28 cellular contexts compared by ENCODE assay signal in genomic region chr1:175390522-175391247, GRCh38.
DNase-seq lines count a peak whose midpoint lies in the region; ATAC-seq, FAIRE-seq and TF ChIP-seq lines count a peak whose summit lies in the region.
"Had no signal": no experiment of that assay in that cellular context is flagged by ENCODE, and none has a peak within 500 bp of the region (broad histone marks: within the 10 kb centered on the region; RNA-seq: fewer than 3 reads in every experiment).

No MANE protein-coding gene starts in this region.

- no peaks in the 10 kb centered on the region for H4K20me1 ChIP-seq in mammary epithelial cell (ENCODE audit: insufficient read depth, low read length)
- H4K20me1 ChIP-seq in HepG2 (ENCODE audit: insufficient read depth, low read length) = no peaks in the 10 kb centered on the region

- H3K9me3 ChIP-seq in mammary epithelial cell (replicated peaks; ENCODE audit: insufficient read depth, low read length) = no peaks in the 10 kb centered on the region
- no peaks in the 10 kb centered on the region for H3K9me3 ChIP-seq in breast epithelium
- H3K9me3 ChIP-seq in gastroesophageal sphincter = no peaks in the 10 kb centered on the region
- no peaks in the 10 kb centered on the region for H3K9me3 ChIP-seq in HepG2 (ENCODE audit: low read length)
- H3K9me3 ChIP-seq: left ventricle myocardium inferior had no signal

- H3K27ac Mint-ChIP-seq in activated T-helper 17 cell treated with anti-CD3 and anti-CD28 coated beads, Interleukin-2, amount 50 U/mL, for 72 hours = no peak overlapping the region
- no peak overlapping the region for H3K27ac Mint-ChIP-seq in activated naive CD4-positive, alpha-beta T cell treated with anti-CD3 and anti-CD28 coated beads, Interleukin-2, amount 10 ng/mL, durations not matched to agents 7 days and 5 days
- H3K27ac Mint-ChIP-seq: activated CD4-positive, alpha-beta T cell treated with anti-CD3 and anti-CD28 coated beads, Interleukin-2, amount 10 ng/mL, durations not matched to agents 24 days and 14 days; brain had no signal

- FAIRE-seq in HepG2 (lab: Jason Lieb, UNC) = no peak
- FAIRE-seq: colon, D721Med, islet of Langerhans had no signal

- no peak overlapping the region for H3K4me3 Mint-ChIP-seq in activated T-helper 17 cell treated with anti-CD3 and anti-CD28 coated beads, Interleukin-2, amount 50 U/mL, for 72 hours
- H3K4me3 Mint-ChIP-seq in activated naive CD4-positive, alpha-beta T cell treated with anti-CD3 and anti-CD28 coated beads, Interleukin-2, amount 10 ng/mL, durations not matched to agents 7 days and 5 days = no peak overlapping the region
- H3K4me3 Mint-ChIP-seq: activated CD4-positive, alpha-beta T cell treated with anti-CD3 and anti-CD28 coated beads, Interleukin-2, amount 10 ng/mL, durations not matched to agents 24 days and 14 days; activated T-cell treated with anti-CD3 and anti-CD28 coated beads, Interleukin-2, amount 50 U/mL, for 4 hours; brain had no signal

- no TSS peak for BruUV-seq in mammary epithelial cell (replicated peaks; lab: Mats Ljungman, UMichigan)
- BruUV-seq in HepG2 (replicated peaks; lab: Mats Ljungman, UMichigan) = no TSS peak

- H3K27ac ChIP-seq in mammary epithelial cell (ENCODE audit: insufficient read depth, low read depth, low read length) (no peak overlapping the region), breast epithelium (no peak overlapping the region), gastroesophageal sphincter (no peak overlapping the region), HepG2 (ENCODE audit: extremely low read length, insufficient read depth, low read length) (no peak overlapping the region)
- H3K27ac ChIP-seq: 22Rv1, epithelial cell of prostate, left ventricle myocardium inferior, WERI-Rb-1 had no signal

- TF ChIP-seq CTCF in mammary epithelial cell (conservative IDR thresholded peaks at IDR 0.05 in 1 of 2, IDR thresholded peaks at IDR 0.05 in 1 of 2; ENCODE audit: extremely low read depth in 1 of 2, insufficient read depth in 1 of 2, low read depth in 1 of 2, low read length in 2 of 2) (no peak), breast epithelium (IDR thresholded peaks at IDR 0.05) (no peak), gastroesophageal sphincter (IDR thresholded peaks at IDR 0.05) (no peak), HepG2 (CRISPR knock-in tag; IDR thresholded peaks at IDR 0.05) (no peak)

- no peak for TF ChIP-seq EP300 in gastroesophageal sphincter (IDR thresholded peaks at IDR 0.05)
- no peak for TF ChIP-seq EP300 in HepG2 (IDR thresholded peaks at IDR 0.05; ENCODE audit: low read depth in 2 of 2, low read length in 2 of 2)
- no peak for TF ChIP-seq EP300 in HepG2 (CRISPR knock-in tag; IDR thresholded peaks at IDR 0.05; ENCODE audit: borderline replicate concordance)

- H3K4me1 ChIP-seq in mammary epithelial cell (ENCODE audit: insufficient read depth, low read length) (no peaks in the 10 kb centered on the region), breast epithelium (no peaks in the 10 kb centered on the region), gastroesophageal sphincter (no peaks in the 10 kb centered on the region), HepG2 (ENCODE audit: insufficient read depth, low read length) (no peaks in the 10 kb centered on the region)
- H3K4me1 ChIP-seq: left ventricle myocardium inferior had no signal

- intact Hi-C loops in mammary epithelial cell (cut with micrococcal nuclease) (no loop called here), breast epithelium (cut with DNase I; ENCODE audit: low total_unique reads) (no loop called here), HepG2 (cut with micrococcal nuclease; ENCODE audit: unreplicated experiment) (no loop called here)

- H2AFZ ChIP-seq in mammary epithelial cell (ENCODE audit: low read depth, low read length) (no peak overlapping the region), HepG2 (ENCODE audit: low read length) (no peak overlapping the region)

- dilution Hi-C loops in mammary epithelial cell (cut with HindIII; ENCODE audit: low sequenced_read_pairs) = no loop called here

- H3K27me3 Mint-ChIP-seq in activated T-helper 17 cell treated with anti-CD3 and anti-CD28 coated beads, Interleukin-2, amount 50 U/mL, for 72 hours = peaks cover 31% of the 10 kb centered on the region
- peaks cover 42% of the 10 kb centered on the region for H3K27me3 Mint-ChIP-seq in activated naive CD4-positive, alpha-beta T cell treated with anti-CD3 and anti-CD28 coated beads, Interleukin-2, amount 10 ng/mL, durations not matched to agents 7 days and 5 days

- H3K27me3 ChIP-seq in mammary epithelial cell (ENCODE audit: insufficient read depth, low read length) (peaks cover 3% of the 10 kb centered on the region), breast epithelium (no peaks in the 10 kb centered on the region), gastroesophageal sphincter (no peaks in the 10 kb centered on the region), HepG2 (ENCODE audit: control insufficient read depth in 1 of 2, insufficient read depth in 2 of 2, low read length in 2 of 2) (0 out of 5 replicates have a peak, but pooled peaks cover 0 to 3% of the 10 kb centered on the region in 2 experiments)

- TF ChIP-seq POLR2A in breast epithelium (IDR thresholded peaks at IDR 0.05) = no peak
- no peak for TF ChIP-seq POLR2A in gastroesophageal sphincter (IDR thresholded peaks at IDR 0.05)
- no peak for TF ChIP-seq POLR2A in HepG2 (IDR thresholded peaks at IDR 0.05; ENCODE audit: insufficient read depth in 1 of 2, low read depth in 2 of 2, low read length in 2 of 2)

- no peaks in the 10 kb centered on the region for H3K9me3 Mint-ChIP-seq in activated T-helper 17 cell treated with anti-CD3 and anti-CD28 coated beads, Interleukin-2, amount 50 U/mL, for 72 hours
- no peaks in the 10 kb centered on the region for H3K9me3 Mint-ChIP-seq in activated naive CD4-positive, alpha-beta T cell treated with anti-CD3 and anti-CD28 coated beads, Interleukin-2, amount 10 ng/mL, durations not matched to agents 7 days and 5 days
- H3K9me3 Mint-ChIP-seq: activated CD4-positive, alpha-beta T cell treated with anti-CD3 and anti-CD28 coated beads, Interleukin-2, amount 10 ng/mL, durations not matched to agents 24 days and 14 days; activated T-cell treated with anti-CD3 and anti-CD28 coated beads, Interleukin-2, amount 50 U/mL, for 4 hours; brain had no signal

- CTCF ChIA-PET in mammary epithelial cell (lab: Charles Lee; ENCODE audit: low non-redundant PET) (no interaction called here), HepG2 (lab: Yijun Ruan, JAX; ENCODE audit: low intra/inter-chr PET ratio, low total read pairs) (no interaction called here)
- CTCF ChIA-PET in activated naive CD4-positive, alpha-beta T cell treated with anti-CD3 and anti-CD28 coated beads, Interleukin-2, amount 10 ng/mL, durations not matched to agents 7 days and 5 days (lab: Charles Lee) = interaction anchor here (0.6 to 1.6 kb wide), 3 partner anchors 17 to 300 kb away, joined by 3 to 5 read pairs (median 4); no protein-coding TSS in a partner anchor

- no peaks in the 10 kb centered on the region for H3K79me2 ChIP-seq in mammary epithelial cell (ENCODE audit: insufficient read depth, low read length)
- H3K79me2 ChIP-seq in HepG2 (ENCODE audit: insufficient read depth, low read length) = no peaks in the 10 kb centered on the region

- H3K36me3 ChIP-seq in mammary epithelial cell (ENCODE audit: insufficient read depth, low read length) (no peaks in the 10 kb centered on the region), breast epithelium (no peaks in the 10 kb centered on the region), gastroesophageal sphincter (no peaks in the 10 kb centered on the region), HepG2 (replicated peaks in 1 of 2; ENCODE audit: control insufficient read depth in 1 of 2, insufficient read depth in 2 of 2, low read length in 2 of 2) (no peaks in the 10 kb centered on the region)
- H3K36me3 ChIP-seq: left ventricle myocardium inferior, WERI-Rb-1 had no signal

- POLR2A ChIA-PET in HepG2 (lab: Yijun Ruan, JAX) = no interaction called here

- TF ChIP-seq RAD21 in HepG2 (CRISPR knock-in tag; IDR thresholded peaks at IDR 0.05) = no peak

- H3K36me3 Mint-ChIP-seq in activated T-helper 17 cell treated with anti-CD3 and anti-CD28 coated beads, Interleukin-2, amount 50 U/mL, for 72 hours (ENCODE audit: low read depth) = no peaks in the 10 kb centered on the region
- no peaks in the 10 kb centered on the region for H3K36me3 Mint-ChIP-seq in activated naive CD4-positive, alpha-beta T cell treated with anti-CD3 and anti-CD28 coated beads, Interleukin-2, amount 10 ng/mL, durations not matched to agents 7 days and 5 days
- H3K36me3 Mint-ChIP-seq: brain had no signal

- DNase-seq in mammary epithelial cell (peak; percentile 13), breast epithelium (ENCODE audit: low spot score in 2 of 2) (no peak), NCI-H2227 (lab: John Stamatoyannopoulos, UW; ENCODE audit: unreplicated experiment) (no peak), HepG2 (ENCODE audit: low spot score) (no peak)
- no peak for DNase-seq in activated naive CD4-positive, alpha-beta T cell treated with anti-CD3 and anti-CD28 coated beads, Interleukin-2, amount 10 ng/mL, durations not matched to agents 7 days and 5 days
- DNase-seq: activated CD4-positive, alpha-beta T cell treated with anti-CD3 and anti-CD28 coated beads, Interleukin-2, amount 10 ng/mL, durations not matched to agents 24 days and 14 days; activated T-cell treated with anti-CD3 and anti-CD28 coated beads, Interleukin-2, amount 50 U/mL, for 4 hours; effector CD4-positive, alpha-beta T cell; glutamatergic neuron; left ventricle myocardium inferior; NCI-H1105 treated with DMSO at 0.1 percent for 48 hours; NCI-H1930; posterior cingulate gyrus; stimulated activated CD4-positive, alpha-beta T cell treated with anti-CD3 and anti-CD28 coated beads, Interleukin-4, amount 100 ng/mL, for 4 hours; stimulated activated naive CD4-positive, alpha-beta T cell; SW 1271; T1000; WERI-Rb-1 had no signal

- H3K9ac ChIP-seq in mammary epithelial cell (ENCODE audit: insufficient read depth, low read length) (no peak overlapping the region), HepG2 (ENCODE audit: insufficient read depth, low read depth, low read length) (no peak overlapping the region)

- H3K4me3 ChIP-seq in mammary epithelial cell (replicated peaks in 1 of 3; ENCODE audit: insufficient read depth in 1 of 3, low read depth in 2 of 3, low read length in 3 of 3) (no peak overlapping the region), breast epithelium (no peak overlapping the region), gastroesophageal sphincter (no peak overlapping the region), HepG2 (replicated peaks in 1 of 3; ENCODE audit: insufficient read depth in 1 of 3, low read depth in 2 of 3, low read length in 3 of 3) (no peak overlapping the region)
- H3K4me3 ChIP-seq: left ventricle myocardium inferior had no signal

- in situ Hi-C loops in mammary epithelial cell (cut with MboI; ENCODE audit: low sequenced_read_pairs in 2 of 2) = no loop called here
- in situ Hi-C loops in HepG2 (cut with HindIII; ENCODE audit: extremely low pct_ligation_motif_present, low pct_unique_long_range_greater_than_20kb) = no loop called here

- 90% methylated on average over 1 of the region's 1 CpG for WGBS in mammary epithelial cell (ENCODE audit: low coverage, missing lambda C conversion rate)
- 95 to 100% methylated on average over 1 of the region's 1 CpG for WGBS in gastroesophageal sphincter (ENCODE audit: low coverage in 1 of 2), 2 donors
- 4% methylated on average over 1 of the region's 1 CpG for WGBS in HepG2 (ENCODE audit: low lambda C conversion rate)

- peak; percentile 61 for ATAC-seq in HG02852 (IDR thresholded peaks at IDR 0.05; ENCODE audit: unreplicated experiment)
- peak; percentile 11 for ATAC-seq in activated T-helper 17 cell treated with anti-CD3 and anti-CD28 coated beads, Interleukin-2, amount 50 U/mL, for 72 hours (replicated peaks)
- ATAC-seq in gastroesophageal sphincter = no peak
- ATAC-seq in HepG2 = no peak
- ATAC-seq: activated T-cell treated with anti-CD3 and anti-CD28 coated beads, Interleukin-2, amount 50 U/mL, for 4 hours; HCT116 had no signal

- H3K4me1 Mint-ChIP-seq in activated T-helper 17 cell treated with anti-CD3 and anti-CD28 coated beads, Interleukin-2, amount 50 U/mL, for 72 hours = no peaks in the 10 kb centered on the region
- H3K4me1 Mint-ChIP-seq in activated naive CD4-positive, alpha-beta T cell treated with anti-CD3 and anti-CD28 coated beads, Interleukin-2, amount 10 ng/mL, durations not matched to agents 7 days and 5 days = no peaks in the 10 kb centered on the region
- H3K4me1 Mint-ChIP-seq: activated CD4-positive, alpha-beta T cell treated with anti-CD3 and anti-CD28 coated beads, Interleukin-2, amount 10 ng/mL, durations not matched to agents 24 days and 14 days had no signal

- H3K4me2 ChIP-seq in mammary epithelial cell (ENCODE audit: insufficient read depth, low read depth, low read length) = no peak overlapping the region
- no peak overlapping the region for H3K4me2 ChIP-seq in HepG2 (ENCODE audit: low read depth, low read length)

Comparison
In these comparisons a context has a peak if more than half of its experiments do, and no peak if none do; other contexts are left out.
1. ATAC-seq: peak in HG02852 (single experiment) and activated T-helper 17 cell treated with anti-CD3 and anti-CD28 coated beads, Interleukin-2, amount 50 U/mL, for 72 hours (single experiment); none in gastroesophageal sphincter (single experiment) and HepG2 (single experiment).